ENCODE assay signal across 32 cellular contexts in genomic region chr2:56624181-56624580, GRCh38.
"Had no signal": no experiment of that assay in that cellular context is flagged by ENCODE, and none has a peak within 500 bp of the region (broad histone marks: within the 10 kb centered on the region; RNA-seq: fewer than 3 reads in every experiment).

No MANE protein-coding gene starts in this region.

- H3K27me3 Mint-ChIP-seq: activated CD4-positive, alpha-beta T cell treated with anti-CD3 and anti-CD28 coated beads, Interleukin-2, amount 10 ng/mL, durations not matched to agents 24 days and 14 days; activated CD8-positive, alpha-beta T cell treated with anti-CD3 and anti-CD28 coated beads for 36 hours; activated naive CD4-positive, alpha-beta T cell treated with anti-CD3 and anti-CD28 coated beads, Interleukin-2, amount 50 U/mL, for 24 hours; activated naive CD8-positive, alpha-beta T cell treated with anti-CD3 and anti-CD28 coated beads, Interleukin-2, amount 10 ng/mL, durations not matched to agents 7 days and 5 days; central memory CD8-positive, alpha-beta T cell had no signal

- H3K4me1 ChIP-seq: ascending aorta, Peyer's patch had no signal

- H3K27ac Mint-ChIP-seq: activated CD4-positive, alpha-beta T cell treated with anti-CD3 and anti-CD28 coated beads, Interleukin-2, amount 10 ng/mL, durations not matched to agents 24 days and 14 days; activated CD8-positive, alpha-beta T cell treated with anti-CD3 and anti-CD28 coated beads for 36 hours; activated naive CD4-positive, alpha-beta T cell treated with anti-CD3 and anti-CD28 coated beads, Interleukin-2, amount 50 U/mL, for 24 hours; activated naive CD8-positive, alpha-beta T cell treated with anti-CD3 and anti-CD28 coated beads, Interleukin-2, amount 10 ng/mL, durations not matched to agents 7 days and 5 days; activated T-cell treated with anti-CD3 and anti-CD28 coated beads, Interleukin-2, amount 50 U/mL, for 72 hours; activated T-helper 2 cell treated with anti-CD3 and anti-CD28 coated beads, Interferon-gamma antibody, Interleukin-2, Interleukin-4, amounts not matched to agents 10 μg/mL and 5 μg/mL and 100 μg/mL, durations not matched to agents 14 hours and 24 hours and 36 hours had no signal

- H3K27me3 ChIP-seq: ascending aorta, cardiac muscle cell, Peyer's patch had no signal

- H3K9ac ChIP-seq: KMS-11 had no signal

- H3K9me3 ChIP-seq: ascending aorta, Peyer's patch had no signal

- H3K4me3 ChIP-seq: ascending aorta, cardiac muscle cell, Peyer's patch had no signal

- H3K36me3 Mint-ChIP-seq: activated naive CD4-positive, alpha-beta T cell treated with anti-CD3 and anti-CD28 coated beads, Interleukin-2, amount 50 U/mL, for 24 hours; activated naive CD8-positive, alpha-beta T cell treated with anti-CD3 and anti-CD28 coated beads, Interleukin-2, amount 10 ng/mL, durations not matched to agents 7 days and 5 days had no signal

- ATAC-seq: activated CD8-positive, alpha-beta T cell treated with anti-CD3 and anti-CD28 coated beads for 36 hours; activated T-cell treated with anti-CD3 and anti-CD28 coated beads, Interleukin-2, amount 50 U/mL, for 72 hours; Right ventricle myocardium inferior had no signal

- H3K36me3 ChIP-seq: ascending aorta, cardiac muscle cell, Peyer's patch, WERI-Rb-1 had no signal

- H3K27ac ChIP-seq: ascending aorta, cardiac muscle cell, KMS-11, Peyer's patch, RWPE1, WERI-Rb-1 had no signal

- DNase-seq: activated CD4-positive, alpha-beta T cell treated with anti-CD3 and anti-CD28 coated beads, Interleukin-2, amount 10 ng/mL, durations not matched to agents 24 days and 14 days; activated CD4-positive, alpha-beta T cell treated with anti-CD3 and anti-CD28 coated beads, Interleukin-2, amount 50 U/mL, for 4 hours; activated CD8-positive, alpha-beta T cell treated with anti-CD3 and anti-CD28 coated beads for 36 hours; activated gamma-delta T cell; activated naive CD4-positive, alpha-beta T cell treated with Interleukin-2 at 50 U/mL for 16 hours; activated naive CD8-positive, alpha-beta T cell treated with anti-CD3 and anti-CD28 coated beads, Interleukin-2, amount 10 ng/mL, durations not matched to agents 7 days and 5 days; activated T-cell treated with anti-CD3 and anti-CD28 coated beads, Interleukin-2, amount 50 U/mL, for 1 hour; activated T-cell treated with anti-CD3 and anti-CD28 coated beads, Interleukin-2, amount 50 U/mL, for 72 hours; amygdala; NCI-H1092 treated with DMSO at 0.1 percent for 48 hours; NCI-H1417; NCI-H146; NCI-H187; NCI-H2029 treated with DMSO at 0.1 percent for 48 hours; NCI-H2171 treated with DMSO at 0.1 percent for 48 hours; NCI-H2227 treated with DMSO at 0.1 percent for 48 hours; NCI-H446; NCI-H510A treated with DMSO at 0.1 percent for 48 hours; NCI-H526 treated with DMSO at 0.1 percent for 48 hours; NCI-H82; Peyer's patch; SIG-M5; T1000; WERI-Rb-1 had no signal

- H3K4me2 ChIP-seq: KMS-11 had no signal

- H3K4me1 Mint-ChIP-seq: activated CD4-positive, alpha-beta T cell treated with anti-CD3 and anti-CD28 coated beads, Interleukin-2, amount 10 ng/mL, durations not matched to agents 24 days and 14 days; activated naive CD4-positive, alpha-beta T cell treated with anti-CD3 and anti-CD28 coated beads, Interleukin-2, amount 50 U/mL, for 24 hours; activated naive CD8-positive, alpha-beta T cell treated with anti-CD3 and anti-CD28 coated beads, Interleukin-2, amount 10 ng/mL, durations not matched to agents 7 days and 5 days; central memory CD8-positive, alpha-beta T cell had no signal

- H3K4me3 Mint-ChIP-seq: activated CD4-positive, alpha-beta T cell treated with anti-CD3 and anti-CD28 coated beads, Interleukin-2, amount 10 ng/mL, durations not matched to agents 24 days and 14 days; activated CD8-positive, alpha-beta T cell treated with anti-CD3 and anti-CD28 coated beads for 36 hours; activated naive CD4-positive, alpha-beta T cell treated with anti-CD3 and anti-CD28 coated beads, Interleukin-2, amount 50 U/mL, for 24 hours; activated naive CD8-positive, alpha-beta T cell treated with anti-CD3 and anti-CD28 coated beads, Interleukin-2, amount 10 ng/mL, durations not matched to agents 7 days and 5 days; activated T-cell treated with anti-CD3 and anti-CD28 coated beads, Interleukin-2, amount 50 U/mL, for 72 hours; central memory CD8-positive, alpha-beta T cell had no signal
